9 cellular contexts compared by ENCODE assay signal in the genomic region with DNA sequence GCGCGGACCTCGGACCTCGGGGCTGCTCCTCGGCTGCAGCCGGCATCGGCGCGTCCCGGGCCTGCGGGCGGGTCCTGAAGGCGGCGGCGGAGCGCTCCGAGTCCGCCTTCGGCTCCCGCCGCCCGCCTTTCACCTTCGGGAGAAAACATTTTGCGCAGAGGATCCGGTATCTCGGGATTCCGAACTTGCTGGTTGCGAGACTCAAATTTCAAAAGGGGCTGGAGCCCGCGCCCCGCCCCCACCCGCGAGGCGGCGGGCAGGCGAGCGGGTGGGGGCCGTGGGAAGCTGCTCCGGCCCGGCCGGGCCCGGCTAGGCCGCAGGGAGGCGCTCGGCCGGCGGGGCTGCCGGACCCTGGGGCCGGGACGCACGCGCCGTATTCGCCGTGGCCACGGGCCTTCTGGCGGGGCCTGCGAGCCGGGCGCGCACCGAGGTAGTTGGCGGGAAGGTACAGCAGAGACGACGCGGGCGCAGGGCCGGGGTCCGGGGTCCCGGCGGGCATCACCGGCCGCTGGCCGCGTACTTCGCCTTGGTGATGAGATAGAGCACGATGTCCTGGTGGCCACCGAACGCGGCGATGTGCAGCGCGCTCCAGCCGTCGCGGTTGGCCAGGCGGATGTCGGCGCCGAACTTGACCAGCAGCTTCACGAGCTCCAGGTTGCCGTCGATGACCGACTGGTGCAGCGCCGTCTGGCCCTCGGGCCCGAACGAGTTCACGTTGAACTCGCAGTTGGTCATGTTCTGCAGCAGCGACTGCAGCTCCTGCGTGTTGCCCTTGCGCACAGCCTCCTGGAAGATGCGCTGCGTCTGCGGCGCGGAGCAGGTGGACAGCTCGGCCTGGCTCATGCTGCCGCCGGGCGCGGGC. TPM values are rescaled to one million over a fixed set of nuclear protein-coding genes. Genes with fewer than 3 reads are reported as not detected.
A peak's percentile ranks its signal among the peaks of the same experiment; 100 is the strongest.
DNase-seq lines count a peak whose midpoint lies in the region; ATAC-seq and TF ChIP-seq lines count a peak whose summit lies in the region.
"Had no signal": no experiment of that assay in that cellular context is flagged by ENCODE, and none has a peak within 500 bp of the region (broad histone marks: within the 10 kb centered on the region; RNA-seq: fewer than 3 reads in every experiment).

No MANE protein-coding gene starts in this region.

- peak in 1 of 2 experiments; percentile 33 for TF ChIP-seq CTCF in brain (conservative IDR thresholded peaks at IDR 0.05)
- TF ChIP-seq CTCF in kidney epithelial cell (IDR thresholded peaks at IDR 0.05; ENCODE audit: insufficient read depth, low read length, poor library complexity, severe bottlenecking), result no peak
- TF ChIP-seq CTCF in stomach (IDR thresholded peaks at IDR 0.05), result peak in 1 of 7 experiments; percentile 45

- WGBS in stomach, 5 donors, result 1% methylated on average over 27 to 114 of the region's 114 CpGs

- H3K27ac ChIP-seq in stomach, result peak overlapping the region; percentile 85 to 90 (median 90)

- DNase-seq in T-helper 2 cell treated with Interferon-gamma antibody and Interleukin-4, amounts not matched to agents 5 μg/mL and 100 μg/mL, for 36 hours (ENCODE audit: low spot score), result peak; percentile 39
- DNase-seq in T-helper 2 cell (no peak), NCI-H526 treated with DMSO at 0.1 percent for 48 hours (lab: John Stamatoyannopoulos, UW) (peak; percentile 33), kidney epithelial cell (ENCODE audit: low read depth) (no peak), stomach (peak; percentile 68)

- H3K4me1 Mint-ChIP-seq in T-helper 2 cell treated with Interferon-gamma antibody and Interleukin-4, amounts not matched to agents 5 μg/mL and 100 μg/mL, for 36 hours (ENCODE audit: low read depth), result peaks cover 8% of the 10 kb centered on the region
- H3K4me1 Mint-ChIP-seq in brain, result peaks cover 55% of the 10 kb centered on the region

- ATAC-seq in HG02571 (IDR thresholded peaks at IDR 0.05; ENCODE audit: unreplicated experiment) (peak; percentile 14), GM21367 (IDR thresholded peaks at IDR 0.05; ENCODE audit: unreplicated experiment) (no peak)

- H3K27me3 ChIP-seq in kidney epithelial cell (ENCODE audit: control insufficient read depth, insufficient read depth, low read length) (peaks cover 36% of the 10 kb centered on the region), stomach (peaks cover 7 to 94% (median 43%) of the 10 kb centered on the region in 3 donors)

- peaks cover 66 to 93% (median 86%) of the 10 kb centered on the region in 4 donors for H3K4me1 ChIP-seq in stomach

- H3K4me3 ChIP-seq in kidney epithelial cell (ENCODE audit: low read depth, low read length) (peak overlapping the region; percentile 33), stomach (peak overlapping the region; percentile 43 to 62 (median 54))

- H3K36me3 Mint-ChIP-seq in T-helper 2 cell treated with Interferon-gamma antibody and Interleukin-4, amounts not matched to agents 5 μg/mL and 100 μg/mL, for 36 hours (ENCODE audit: low read depth), result no peaks in the 10 kb centered on the region
- no peaks in the 10 kb centered on the region for H3K36me3 Mint-ChIP-seq in brain

- TF ChIP-seq EP300 in stomach (IDR thresholded peaks at IDR 0.05), result no peak

- TF ChIP-seq POLR2A in stomach (IDR thresholded peaks at IDR 0.05), result no peak

- peaks cover 36% of the 10 kb centered on the region for H3K27me3 Mint-ChIP-seq in T-helper 2 cell treated with Interferon-gamma antibody and Interleukin-4, amounts not matched to agents 5 μg/mL and 100 μg/mL, for 36 hours (ENCODE audit: low read depth)
- H3K27me3 Mint-ChIP-seq in brain, result peaks cover 7% of the 10 kb centered on the region

- H3K9me3 ChIP-seq in stomach, result no peaks in the 10 kb centered on the region

- H3K27ac Mint-ChIP-seq in T-helper 2 cell treated with Interferon-gamma antibody and Interleukin-4, amounts not matched to agents 5 μg/mL and 100 μg/mL, for 36 hours, result no peak overlapping the region
- H3K27ac Mint-ChIP-seq in brain, result peak overlapping the region; percentile 83 to 100 (median 93)

- H3K9me3 Mint-ChIP-seq in T-helper 2 cell treated with Interferon-gamma antibody and Interleukin-4, amounts not matched to agents 5 μg/mL and 100 μg/mL, for 36 hours, result no peaks in the 10 kb centered on the region
- no peaks in the 10 kb centered on the region for H3K9me3 Mint-ChIP-seq in brain

- H3K4me3 Mint-ChIP-seq in T-helper 2 cell treated with Interferon-gamma antibody and Interleukin-4, amounts not matched to agents 5 μg/mL and 100 μg/mL, for 36 hours, result peak overlapping the region; percentile 65
- peak overlapping the region; percentile 91 to 100 (median 98) for H3K4me3 Mint-ChIP-seq in brain

- intact Hi-C loops in stomach (cut with DNase I; ENCODE audit: low total_unique reads), result loop anchor here (10.0 kb wide), 1 partner anchor 103 kb away; no protein-coding TSS in a partner anchor

- H3K36me3 ChIP-seq in kidney epithelial cell (ENCODE audit: control insufficient read depth, insufficient read depth, low read length), result no peaks in the 10 kb centered on the region
- H3K36me3 ChIP-seq in stomach, result no peaks in the 10 kb centered on the region

RNA-seq across cellular contexts. Expression of a gene that starts 0.8 kb away (rescaled TPM):
- polyA plus RNA-seq in brain (ENCODE audit: insufficient read depth, low read depth, low replicate concordance) (3.9 TPM), stomach (1 to 10 TPM; 1.5 to 2.7 (median 2.0) TPM)
- total RNA-seq in kidney epithelial cell (8.4 and 11.4 TPM in 2 replicates), stomach (100 to 1,000 TPM in 1 of 5 donors, 10 to 100 TPM in 2, 1 to 10 TPM in 2; 1.2 to 323 (median 14.6) TPM)

RNA-seq across cellular contexts. Expression of a gene that starts 23.8 kb away (rescaled TPM):
- polyA plus RNA-seq in brain (ENCODE audit: insufficient read depth, low read depth, low replicate concordance) (1.9 TPM), stomach (1 to 10 TPM; 5.9 to 8.9 (median 6.0) TPM)
- total RNA-seq in kidney epithelial cell (33.5 and 50.3 TPM in 2 replicates), stomach (100 to 1,000 TPM in 1 of 5 donors, 10 to 100 TPM in 3, 1 to 10 TPM in 1; 9.9 to 180 (median 29.9) TPM)

RNA-seq across cellular contexts. Expression of a gene that starts 46.2 kb away (rescaled TPM):
- polyA plus RNA-seq in brain (ENCODE audit: insufficient read depth, low read depth, low replicate concordance) (89.9 TPM), stomach (10 to 100 TPM; 29.0 to 38.0 (median 34.2) TPM)
- total RNA-seq in kidney epithelial cell (47.3 and 67.0 TPM in 2 replicates), stomach (100 to 1,000 TPM in 1 of 5 donors, 10 to 100 TPM in 4; 11.2 to 134 (median 44.9) TPM)

RNA-seq across cellular contexts. Expression of a gene that starts 50.2 kb away (rescaled TPM):
- polyA plus RNA-seq in brain (ENCODE audit: insufficient read depth, low read depth, low replicate concordance) (not detected), stomach (not detected)
- total RNA-seq in kidney epithelial cell (not detected in 2 replicates), stomach (not detected)
- total RNA-seq: glomerular endothelial cell had no signal

Comparison
In these comparisons a context has a peak if more than half of its experiments do, and no peak if none do; other contexts are left out.
1. DNase-seq: peak in T-helper 2 cell treated with Interferon-gamma antibody and Interleukin-4, amounts not matched to agents 5 μg/mL and 100 μg/mL, for 36 hours (single experiment), NCI-H526 treated with DMSO at 0.1 percent for 48 hours (single experiment) and stomach (single experiment); none in T-helper 2 cell (0 of 5) and kidney epithelial cell (single experiment).